ENCODE assay signal across 8 cellular contexts in genomic region chr3:155870945-155871745, GRCh38. TPM values are rescaled to one million over a fixed set of nuclear protein-coding genes. Genes with fewer than 3 reads are reported as not detected.
DNase-seq lines count a peak whose midpoint lies in the region; ATAC-seq and TF ChIP-seq lines count a peak whose summit lies in the region.

No MANE protein-coding gene starts in this region.

- peak overlapping the region; percentile 84 for H3K4me3 ChIP-seq in Jurkat, Clone E6-1 (ENCODE audit: low read length)
- peak overlapping the region; percentile 94 to 96 for H3K4me3 ChIP-seq in left lung

- no peaks in the 10 kb centered on the region for H3K27me3 ChIP-seq in left lung

- no peak for TF ChIP-seq CTCF in left lung (IDR thresholded peaks at IDR 0.05)

- H3K36me3 ChIP-seq in left lung = no peaks in the 10 kb centered on the region

- H3K27ac ChIP-seq in left lung = peak overlapping the region; percentile 91 to 94

- DNase-seq in GM03348 (ENCODE audit: low spot score) (peak; percentile 65), cerebellar cortex (ENCODE audit: low spot score) (peak; percentile 38), left lung (peak; percentile 72 to 91), GOT3 (lab: John Stamatoyannopoulos, UW) (no peak)
- DNase-seq in Jurkat, Clone E6-1 (ENCODE audit: low read depth, low spot score) = no peak
- DNase-seq in activated CD4-positive, CD25-positive, alpha-beta regulatory T cell (lab: John Stamatoyannopoulos, UW) = peak in 3 of 4 experiments; percentile 6 to 25 (median 12)
- peak; percentile 33 to 34 for DNase-seq in stimulated activated CD4-positive, alpha-beta T cell treated with anti-CD3 and anti-CD28 coated beads, Interleukin-2, amount 100 ng/mL, for 48 hours

- no peaks in the 10 kb centered on the region for H3K9me3 ChIP-seq in left lung

- peaks cover 20 to 51% of the 10 kb centered on the region in 2 donors for H3K4me1 ChIP-seq in left lung

- ATAC-seq in GM21723 (IDR thresholded peaks at IDR 0.05; ENCODE audit: unreplicated experiment) (peak; percentile 40), left lung (peak; percentile 62)

- intact Hi-C loops in left lung (cut with DNase I) = no loop called here

RNA-seq across cellular contexts. Expression of gene GMPS, which starts 0.7 kb away (rescaled TPM):
- 145 TPM for polyA plus RNA-seq in Jurkat, Clone E6-1 (2012; ENCODE audit: insufficient read depth, insufficient read length)
- total RNA-seq in left lung = 10 to 100 TPM; 46.0 to 48.2 TPM

RNA-seq across cellular contexts. Expression of gene SLC33A1, which starts 16.9 kb away (rescaled TPM):
- 9.8 TPM for polyA plus RNA-seq in Jurkat, Clone E6-1 (2012; ENCODE audit: insufficient read depth, insufficient read length)
- 10 to 100 TPM; 39.4 to 48.9 TPM for total RNA-seq in left lung

Comparison
In these comparisons a context has a peak if more than half of its experiments do, and no peak if none do; other contexts are left out.
1. DNase-seq: peak in GM03348 (single experiment), activated CD4-positive, CD25-positive, alpha-beta regulatory T cell (3 of 4), cerebellar cortex (single experiment), left lung (2 of 2) and stimulated activated CD4-positive, alpha-beta T cell treated with anti-CD3 and anti-CD28 coated beads, Interleukin-2, amount 100 ng/mL, for 48 hours (2 of 2); none in Jurkat, Clone E6-1 (single experiment) and GOT3 (single experiment).